In genomic region chr4:88320174-88320779, GRCh38 we compare ENCODE assay signal across 8 cellular contexts. TPM values are rescaled to one million over a fixed set of nuclear protein-coding genes. Genes with fewer than 3 reads are reported as not detected.
DNase-seq lines count a peak whose midpoint lies in the region; ATAC-seq, FAIRE-seq and TF ChIP-seq lines count a peak whose summit lies in the region.

No MANE protein-coding gene starts in this region.

- WGBS in right lobe of liver (ENCODE audit: insufficient coverage, low coverage, low lambda C conversion rate, missing lambda C conversion rate) = 82% methylated on average over 1 of the region's 1 CpG

- no peaks in the 10 kb centered on the region for H3K79me2 ChIP-seq in neural progenitor cell (ENCODE audit: low read depth)

- no peaks in the 10 kb centered on the region for H3K36me3 Mint-ChIP-seq in activated CD4-positive, alpha-beta T cell treated with anti-CD3 and anti-CD28 coated beads, Interleukin-2, amount 10 ng/mL, durations not matched to agents 24 days and 14 days (ENCODE audit: low read depth)
- H3K36me3 Mint-ChIP-seq in T-helper 2 cell treated with Interferon-gamma antibody and Interleukin-4, amounts not matched to agents 5 μg/mL and 100 μg/mL, for 36 hours (ENCODE audit: low read depth) = peaks cover 4% of the 10 kb centered on the region
- no peaks in the 10 kb centered on the region for H3K36me3 Mint-ChIP-seq in neural progenitor cell

- H3K4me2 ChIP-seq in neural progenitor cell = peak overlapping the region; percentile 31

- H3K9me3 Mint-ChIP-seq in activated CD4-positive, alpha-beta T cell treated with anti-CD3 and anti-CD28 coated beads, Interleukin-2, amount 10 ng/mL, durations not matched to agents 24 days and 14 days = peaks cover 5% of the 10 kb centered on the region
- H3K9me3 Mint-ChIP-seq in T-helper 2 cell treated with Interferon-gamma antibody and Interleukin-4, amounts not matched to agents 5 μg/mL and 100 μg/mL, for 36 hours = no peaks in the 10 kb centered on the region
- H3K9me3 Mint-ChIP-seq in neural progenitor cell = no peaks in the 10 kb centered on the region

- no peak for TF ChIP-seq POLR2A in right lobe of liver (IDR thresholded peaks at IDR 0.05)

- H3F3A ChIP-seq in neural progenitor cell (ENCODE audit: low read depth) = peaks cover 7% of the 10 kb centered on the region

- no peaks in the 10 kb centered on the region for H3K27me3 Mint-ChIP-seq in activated CD4-positive, alpha-beta T cell treated with anti-CD3 and anti-CD28 coated beads, Interleukin-2, amount 10 ng/mL, durations not matched to agents 24 days and 14 days
- H3K27me3 Mint-ChIP-seq in T-helper 2 cell treated with Interferon-gamma antibody and Interleukin-4, amounts not matched to agents 5 μg/mL and 100 μg/mL, for 36 hours (ENCODE audit: low read depth) = no peaks in the 10 kb centered on the region
- peaks cover 3% of the 10 kb centered on the region for H3K27me3 Mint-ChIP-seq in neural progenitor cell (ENCODE audit: insufficient read depth, low read depth)

- H3K27ac Mint-ChIP-seq in activated CD4-positive, alpha-beta T cell treated with anti-CD3 and anti-CD28 coated beads, Interleukin-2, amount 10 ng/mL, durations not matched to agents 24 days and 14 days = peak overlapping the region; percentile 92
- H3K27ac Mint-ChIP-seq in T-helper 2 cell treated with Interferon-gamma antibody and Interleukin-4, amounts not matched to agents 5 μg/mL and 100 μg/mL, for 36 hours = peak overlapping the region; percentile 92
- no peak overlapping the region for H3K27ac Mint-ChIP-seq in neural progenitor cell

- ATAC-seq in HG02970 (IDR thresholded peaks at IDR 0.05; ENCODE audit: low FRiP score, unreplicated experiment) (peak; percentile 48), right lobe of liver (no peak)

- no peak for FAIRE-seq in HTR-8/SVneo (lab: Jason Lieb, UNC)

- peak overlapping the region; percentile 77 for H3K4me3 Mint-ChIP-seq in activated CD4-positive, alpha-beta T cell treated with anti-CD3 and anti-CD28 coated beads, Interleukin-2, amount 10 ng/mL, durations not matched to agents 24 days and 14 days
- H3K4me3 Mint-ChIP-seq in T-helper 2 cell treated with Interferon-gamma antibody and Interleukin-4, amounts not matched to agents 5 μg/mL and 100 μg/mL, for 36 hours = peak overlapping the region; percentile 80
- H3K4me3 Mint-ChIP-seq in neural progenitor cell = no peak overlapping the region

- no peak for TF ChIP-seq CTCF in neural progenitor cell (IDR thresholded peaks at IDR 0.05)
- TF ChIP-seq CTCF in right lobe of liver (IDR thresholded peaks at IDR 0.05) = no peak

- H3K27me3 ChIP-seq in neural progenitor cell (no peaks in the 10 kb centered on the region), right lobe of liver (no peaks in the 10 kb centered on the region)

- H3K9me3 ChIP-seq in neural progenitor cell (ENCODE audit: low read depth) (no peaks in the 10 kb centered on the region), right lobe of liver (no peaks in the 10 kb centered on the region)

- intact Hi-C loops in activated CD4-positive, alpha-beta T cell treated with anti-CD3 and anti-CD28 coated beads, Interleukin-2, amount 10 ng/mL, durations not matched to agents 24 days and 14 days (cut with micrococcal nuclease) = loop anchor here (1.0 to 5.0 kb wide), 3 partner anchors 36 to 135 kb away; partner anchors contain the start of genes HERC6 and PPM1K
- intact Hi-C loops in right lobe of liver (cut with DNase I) = no loop called here

- H3K27ac ChIP-seq in neural progenitor cell = no peak overlapping the region
- no peak overlapping the region for H3K27ac ChIP-seq in right lobe of liver

- H3K9ac ChIP-seq in neural progenitor cell = no peak overlapping the region

- H4K20me1 ChIP-seq in neural progenitor cell (ENCODE audit: low read depth) = no peaks in the 10 kb centered on the region

- no peak for DNase-seq in activated CD4-positive, alpha-beta T cell treated with anti-CD3 and anti-CD28 coated beads, Interleukin-2, amount 10 ng/mL, durations not matched to agents 24 days and 14 days
- no peak for DNase-seq in activated CD4-positive, alpha-beta T cell treated with anti-CD3 and anti-CD28 coated beads for 48 hours
- no peak for DNase-seq in T-helper 2 cell treated with Interferon-gamma antibody and Interleukin-4, amounts not matched to agents 5 μg/mL and 100 μg/mL, for 36 hours (ENCODE audit: low spot score)
- DNase-seq in neural progenitor cell (ENCODE audit: low spot score) (peak; percentile 13), right lobe of liver (no peak), HTR-8/SVneo (ENCODE audit: insufficient read length, low spot score) (no peak)
- no peak for DNase-seq in effector CD4-positive, alpha-beta T cell

- H3K4me1 ChIP-seq in neural progenitor cell (peaks cover 11% of the 10 kb centered on the region), right lobe of liver (no peaks in the 10 kb centered on the region)

- H2AFZ ChIP-seq in neural progenitor cell (replicated peaks) = peak overlapping the region; percentile 80

- no peak overlapping the region for H3K4me3 ChIP-seq in neural progenitor cell
- H3K4me3 ChIP-seq in right lobe of liver = no peak overlapping the region

- H3K4me1 Mint-ChIP-seq in activated CD4-positive, alpha-beta T cell treated with anti-CD3 and anti-CD28 coated beads, Interleukin-2, amount 10 ng/mL, durations not matched to agents 24 days and 14 days = peaks cover 22% of the 10 kb centered on the region
- peaks cover 22% of the 10 kb centered on the region for H3K4me1 Mint-ChIP-seq in T-helper 2 cell treated with Interferon-gamma antibody and Interleukin-4, amounts not matched to agents 5 μg/mL and 100 μg/mL, for 36 hours (ENCODE audit: low read depth)
- no peaks in the 10 kb centered on the region for H3K4me1 Mint-ChIP-seq in neural progenitor cell

- H3K36me3 ChIP-seq in neural progenitor cell = no peaks in the 10 kb centered on the region
- no peaks in the 10 kb centered on the region for H3K36me3 ChIP-seq in right lobe of liver

RNA-seq across cellular contexts. Expression of gene PPM1K, which starts 35.9 kb away (rescaled TPM):
- total RNA-seq in activated CD4-positive, alpha-beta T cell treated with anti-CD3 and anti-CD28 coated beads, Interleukin-2, amount 10 ng/mL, durations not matched to agents 24 days and 14 days = 38.8 and 43.8 TPM in 2 replicates
- total RNA-seq in neural progenitor cell (ENCODE audit: low replicate concordance) (6.4 and 7.3 TPM in 2 replicates), right lobe of liver (10 to 100 TPM in 3 of 6 experiments, 1 to 10 TPM in 3; 3.8 to 15.7 (median 7.9) TPM)

RNA-seq across cellular contexts. Expression of gene HERC6, which starts 58.4 kb away (rescaled TPM):
- 5.3 and 6.4 TPM in 2 replicates for total RNA-seq in activated CD4-positive, alpha-beta T cell treated with anti-CD3 and anti-CD28 coated beads, Interleukin-2, amount 10 ng/mL, durations not matched to agents 24 days and 14 days
- total RNA-seq in neural progenitor cell (ENCODE audit: low replicate concordance) (0.24 and 0.28 TPM in 2 replicates), right lobe of liver (1 to 10 TPM; 1.7 to 4.2 (median 3.6) TPM)
